In the genomic region with DNA sequence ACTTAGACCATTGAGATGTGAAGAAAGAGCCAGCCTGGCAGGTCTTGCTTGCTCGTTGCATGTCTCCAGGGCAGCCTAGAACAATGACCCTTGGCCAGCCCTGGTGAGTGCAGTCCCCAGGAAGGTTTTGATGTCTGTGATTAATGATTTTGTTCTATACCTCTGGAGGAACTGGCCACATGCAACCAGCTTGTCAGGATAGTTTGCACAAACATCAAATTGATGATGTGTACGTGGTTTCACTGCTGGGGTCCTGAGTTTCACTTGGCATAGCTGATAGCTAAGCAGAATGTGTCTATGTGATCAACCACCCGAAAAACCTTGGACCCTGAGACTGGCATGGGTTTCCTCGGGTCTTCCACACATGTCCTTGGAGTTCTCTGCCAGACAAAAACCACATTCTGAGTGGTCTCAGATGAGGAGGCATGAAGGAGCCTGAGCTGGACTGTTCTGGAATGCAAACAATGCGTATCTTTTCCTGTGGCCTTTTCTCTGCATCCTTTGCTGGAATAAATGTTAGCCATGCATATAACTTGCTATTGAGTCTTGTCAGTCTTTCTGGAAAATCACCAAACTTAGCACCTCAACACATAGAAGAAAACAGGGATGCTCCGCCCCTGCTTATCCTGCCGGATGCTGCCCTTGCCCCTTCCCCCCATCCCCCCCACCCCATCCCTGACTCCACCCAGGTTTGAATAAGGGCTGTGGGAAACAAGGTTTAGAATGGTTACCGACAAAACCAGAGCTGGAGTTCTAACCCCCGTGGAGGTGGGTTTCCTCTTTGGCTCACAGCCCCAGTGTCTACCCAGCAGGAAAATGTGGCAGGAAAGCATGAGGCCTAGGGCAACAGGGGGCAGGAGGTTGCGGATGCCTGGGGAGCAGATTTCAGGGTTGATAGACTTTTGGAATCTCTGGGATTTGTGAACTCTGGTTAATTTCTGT, we compare ENCODE assay signal across 1 cellular context.
TF ChIP-seq lines count a peak whose summit lies in the region.

No MANE protein-coding gene starts in this region.

TF ChIP-seq in A549, 52 proteins besides CTCF, POLR2A, EP300 and RAD21 (continued from another document):
- TF ChIP-seq, protein P1, sequence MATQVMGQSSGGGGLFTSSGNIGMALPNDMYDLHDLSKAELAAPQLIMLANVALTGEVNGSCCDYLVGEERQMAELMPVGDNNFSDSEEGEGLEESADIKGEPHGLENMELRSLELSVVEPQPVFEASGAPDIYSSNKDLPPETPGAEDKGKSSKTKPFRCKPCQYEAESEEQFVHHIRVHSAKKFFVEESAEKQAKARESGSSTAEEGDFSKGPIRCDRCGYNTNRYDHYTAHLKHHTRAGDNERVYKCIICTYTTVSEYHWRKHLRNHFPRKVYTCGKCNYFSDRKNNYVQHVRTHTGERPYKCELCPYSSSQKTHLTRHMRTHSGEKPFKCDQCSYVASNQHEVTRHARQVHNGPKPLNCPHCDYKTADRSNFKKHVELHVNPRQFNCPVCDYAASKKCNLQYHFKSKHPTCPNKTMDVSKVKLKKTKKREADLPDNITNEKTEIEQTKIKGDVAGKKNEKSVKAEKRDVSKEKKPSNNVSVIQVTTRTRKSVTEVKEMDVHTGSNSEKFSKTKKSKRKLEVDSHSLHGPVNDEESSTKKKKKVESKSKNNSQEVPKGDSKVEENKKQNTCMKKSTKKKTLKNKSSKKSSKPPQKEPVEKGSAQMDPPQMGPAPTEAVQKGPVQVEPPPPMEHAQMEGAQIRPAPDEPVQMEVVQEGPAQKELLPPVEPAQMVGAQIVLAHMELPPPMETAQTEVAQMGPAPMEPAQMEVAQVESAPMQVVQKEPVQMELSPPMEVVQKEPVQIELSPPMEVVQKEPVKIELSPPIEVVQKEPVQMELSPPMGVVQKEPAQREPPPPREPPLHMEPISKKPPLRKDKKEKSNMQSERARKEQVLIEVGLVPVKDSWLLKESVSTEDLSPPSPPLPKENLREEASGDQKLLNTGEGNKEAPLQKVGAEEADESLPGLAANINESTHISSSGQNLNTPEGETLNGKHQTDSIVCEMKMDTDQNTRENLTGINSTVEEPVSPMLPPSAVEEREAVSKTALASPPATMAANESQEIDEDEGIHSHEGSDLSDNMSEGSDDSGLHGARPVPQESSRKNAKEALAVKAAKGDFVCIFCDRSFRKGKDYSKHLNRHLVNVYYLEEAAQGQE (IDR thresholded peaks at IDR 0.05): no peak
- TF ChIP-seq HDAC2 (IDR thresholded peaks at IDR 0.05): no peak
- TF ChIP-seq, protein P2, sequence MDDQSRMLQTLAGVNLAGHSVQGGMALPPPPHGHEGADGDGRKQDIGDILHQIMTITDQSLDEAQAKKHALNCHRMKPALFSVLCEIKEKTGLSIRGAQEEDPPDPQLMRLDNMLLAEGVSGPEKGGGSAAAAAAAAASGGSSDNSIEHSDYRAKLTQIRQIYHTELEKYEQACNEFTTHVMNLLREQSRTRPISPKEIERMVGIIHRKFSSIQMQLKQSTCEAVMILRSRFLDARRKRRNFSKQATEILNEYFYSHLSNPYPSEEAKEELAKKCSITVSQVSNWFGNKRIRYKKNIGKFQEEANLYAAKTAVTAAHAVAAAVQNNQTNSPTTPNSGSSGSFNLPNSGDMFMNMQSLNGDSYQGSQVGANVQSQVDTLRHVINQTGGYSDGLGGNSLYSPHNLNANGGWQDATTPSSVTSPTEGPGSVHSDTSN (IDR thresholded peaks at IDR 0.05): no peak
- TF ChIP-seq, protein P3, sequence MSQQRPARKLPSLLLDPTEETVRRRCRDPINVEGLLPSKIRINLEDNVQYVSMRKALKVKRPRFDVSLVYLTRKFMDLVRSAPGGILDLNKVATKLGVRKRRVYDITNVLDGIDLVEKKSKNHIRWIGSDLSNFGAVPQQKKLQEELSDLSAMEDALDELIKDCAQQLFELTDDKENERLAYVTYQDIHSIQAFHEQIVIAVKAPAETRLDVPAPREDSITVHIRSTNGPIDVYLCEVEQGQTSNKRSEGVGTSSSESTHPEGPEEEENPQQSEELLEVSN (IDR thresholded peaks at IDR 0.05; ENCODE audit: borderline replicate concordance, low read depth): 0 out of 2 replicates have a peak, but pooled peaks have one; percentile 32
- TF ChIP-seq, protein P4, sequence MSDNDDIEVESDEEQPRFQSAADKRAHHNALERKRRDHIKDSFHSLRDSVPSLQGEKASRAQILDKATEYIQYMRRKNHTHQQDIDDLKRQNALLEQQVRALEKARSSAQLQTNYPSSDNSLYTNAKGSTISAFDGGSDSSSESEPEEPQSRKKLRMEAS (IDR thresholded peaks at IDR 0.05): peak; percentile 32
- TF ChIP-seq CBX8 (IDR thresholded peaks at IDR 0.05): no peak
- TF ChIP-seq TP53 (CRISPR knock-in tag; IDR thresholded peaks at IDR 0.05): no peak
- TF ChIP-seq HEYL (CRISPR knock-in tag; IDR thresholded peaks at IDR 0.05): no peak
- TF ChIP-seq KDM5A (IDR thresholded peaks at IDR 0.05): no peak
- TF ChIP-seq HOXB13 (CRISPR knock-in tag; IDR thresholded peaks at IDR 0.05; ENCODE audit: low read depth): 0 out of 2 replicates have a peak, but pooled peaks have one; percentile 15
- no peak for TF ChIP-seq TFCP2L1 (CRISPR knock-in tag; IDR thresholded peaks at IDR 0.05)
- TF ChIP-seq CEBPB (IDR thresholded peaks at IDR 0.05): peak in 1 of 2 experiments; percentile 5; a peak in 1 of 4 replicates
